Comparison of ENCODE assay signal across 8 cellular contexts in genomic region chr2:222424281-222424728, GRCh38. TPM values are rescaled to one million over a fixed set of nuclear protein-coding genes. Genes with fewer than 3 reads are reported as not detected.
A peak's percentile ranks its signal among the peaks of the same experiment; 100 is the strongest.
DNase-seq lines count a peak whose midpoint lies in the region; ATAC-seq and TF ChIP-seq lines count a peak whose summit lies in the region.

Gene SGPP2, plus strand, starts transcription at chr2:222424543. Its CDS starts 60 bp downstream, at chr2:222424603.

- H3K27me3 Mint-ChIP-seq in activated T-cell treated with anti-CD3 and anti-CD28 coated beads, Interleukin-2, amount 50 U/mL, for 72 hours (ENCODE audit: low read depth), result peaks cover 68% of the 10 kb centered on the region

- peaks cover 17 to 58% (median 42%) of the 10 kb centered on the region in 3 donors for H3K27me3 ChIP-seq in sigmoid colon

- no peak for TF ChIP-seq POLR2A in sigmoid colon (IDR thresholded peaks at IDR 0.05)

- no peaks in the 10 kb centered on the region for H3K36me3 ChIP-seq in sigmoid colon

- peaks cover 0 to 18% (median 15%) of the 10 kb centered on the region in 4 donors for H3K4me1 ChIP-seq in sigmoid colon

- no peaks in the 10 kb centered on the region for H3K9me3 Mint-ChIP-seq in activated T-cell treated with anti-CD3 and anti-CD28 coated beads, Interleukin-2, amount 50 U/mL, for 72 hours

- ATAC-seq in GM19395 (IDR thresholded peaks at IDR 0.05; ENCODE audit: unreplicated experiment), result peak; percentile 28
- ATAC-seq in HG03460 (IDR thresholded peaks at IDR 0.05; ENCODE audit: unreplicated experiment), result peak; percentile 26
- ATAC-seq in activated T-cell treated with anti-CD3 and anti-CD28 coated beads, Interleukin-2, amount 50 U/mL, for 72 hours (replicated peaks in 1 of 2), result peak; percentile 54 to 64
- ATAC-seq in left cardiac atrium, result peak; percentile 73 to 75

- H3K27ac ChIP-seq in sigmoid colon, result peak within 1 kb of the TSS in 1 of 4 donors; percentile 16

- H3K9me3 ChIP-seq in sigmoid colon, result no peaks in the 10 kb centered on the region

- intact Hi-C loops in left cardiac atrium (cut with DNase I), result no loop called here
- intact Hi-C loops in sigmoid colon (cut with DNase I), result no loop called here

- peaks cover 5 to 7% of the 10 kb centered on the region in 2 donors for H3K36me3 Mint-ChIP-seq in activated T-cell treated with anti-CD3 and anti-CD28 coated beads, Interleukin-2, amount 50 U/mL, for 72 hours (ENCODE audit: insufficient read depth in 2 of 2)

- peaks cover 44% of the 10 kb centered on the region for H3K4me1 Mint-ChIP-seq in activated T-cell treated with anti-CD3 and anti-CD28 coated beads, Interleukin-2, amount 50 U/mL, for 72 hours (ENCODE audit: low read depth)

- WGBS in sigmoid colon, 2 donors, result 1% methylated on average over 61 of the region's 61 CpGs

- no peak for TF ChIP-seq EP300 in sigmoid colon (IDR thresholded peaks at IDR 0.05)

- H3K27ac Mint-ChIP-seq in activated T-cell treated with anti-CD3 and anti-CD28 coated beads, Interleukin-2, amount 50 U/mL, for 72 hours, result peak within 1 kb of the TSS; percentile 96

- H3K4me3 Mint-ChIP-seq in activated T-cell treated with anti-CD3 and anti-CD28 coated beads, Interleukin-2, amount 50 U/mL, for 72 hours, result peak within 1 kb of the TSS; percentile 89 to 100

- peak; percentile 8 for DNase-seq in CD1c-positive myeloid dendritic cell (ENCODE audit: extremely low spot score)
- DNase-seq in activated T-cell treated with anti-CD3 and anti-CD28 coated beads, Interleukin-2, amount 50 U/mL, for 72 hours, result peak; percentile 26 to 43
- no peak for DNase-seq in left cardiac atrium
- DNase-seq in sigmoid colon, result no peak
- DNase-seq in NCI-H524 treated with DMSO at 0.1 percent for 48 hours (lab: John Stamatoyannopoulos, UW), result no peak
- DNase-seq in SKM-1 treated with dmso at 0.1 percent for 144 hours (lab: John Stamatoyannopoulos, UW; ENCODE audit: unreplicated experiment), result no peak

- peak within 1 kb of the TSS in 3 of 4 donors; percentile 37 to 53 (median 48) for H3K4me3 ChIP-seq in sigmoid colon

- TF ChIP-seq CTCF in sigmoid colon (IDR thresholded peaks at IDR 0.05), result no peak

RNA-seq across cellular contexts. Expression of gene SGPP2, which starts in this region (rescaled TPM):
- total RNA-seq in activated T-cell treated with anti-CD3 and anti-CD28 coated beads, Interleukin-2, amount 50 U/mL, for 72 hours, result 10 to 100 TPM; 15.1 to 20.9 TPM
- total RNA-seq in left cardiac atrium (1 to 10 TPM; 5.4 to 8.8 TPM), sigmoid colon (1 to 10 TPM in 3 of 4 donors, under 1 TPM in 1; 0.49 to 1.1 (median 1.1) TPM)
- 10 to 100 TPM in 1 of 3 donors, 1 to 10 TPM in 2; 6.0 to 25.1 (median 6.0) TPM for polyA plus RNA-seq in sigmoid colon

Comparison
In these comparisons a context has a peak if more than half of its experiments do, and no peak if none do; other contexts are left out.
1. DNase-seq: peak in CD1c-positive myeloid dendritic cell (single experiment) and activated T-cell treated with anti-CD3 and anti-CD28 coated beads, Interleukin-2, amount 50 U/mL, for 72 hours (2 of 2); none in left cardiac atrium (single experiment), sigmoid colon (single experiment), NCI-H524 treated with DMSO at 0.1 percent for 48 hours (single experiment) and SKM-1 treated with dmso at 0.1 percent for 144 hours (single experiment).
2. Peak in every context shown above with its lines, with median percentiles within 50 percentile points of each other: ATAC-seq.